In genomic region chr12:27331927-27332324, GRCh38 we compare ENCODE assay signal across 8 cellular contexts. TPM values are rescaled to one million over a fixed set of nuclear protein-coding genes. Genes with fewer than 3 reads are reported as not detected.
A peak's percentile ranks its signal among the peaks of the same experiment; 100 is the strongest.
DNase-seq lines count a peak whose midpoint lies in the region; ATAC-seq and TF ChIP-seq lines count a peak whose summit lies in the region.

No MANE protein-coding gene starts in this region.

- peaks cover 56% of the 10 kb centered on the region for H3K4me1 Mint-ChIP-seq in activated CD4-positive, alpha-beta T cell treated with anti-CD3 and anti-CD28 coated beads, Interleukin-2, amount 10 ng/mL, durations not matched to agents 24 days and 14 days
- H3K4me1 Mint-ChIP-seq in WTC11, result peaks cover 19% of the 10 kb centered on the region
- H3K4me1 Mint-ChIP-seq in stimulated activated naive CD8-positive, alpha-beta T cell treated with anti-CD3 and anti-CD28 coated beads, Interleukin-15, amount 100 ng/mL, for 72 hours, result peaks cover 49% of the 10 kb centered on the region

- intact Hi-C loops in activated CD4-positive, alpha-beta T cell treated with anti-CD3 and anti-CD28 coated beads, Interleukin-2, amount 10 ng/mL, durations not matched to agents 24 days and 14 days (cut with micrococcal nuclease), result loop anchor here (2.0 to 5.0 kb wide), 9 partner anchors 50 to 1770 kb away; partner anchors contain the start of genes FGFR1OP2, MRPS35 and PPFIBP1

- peak overlapping the region; percentile 80 for H3K4me3 ChIP-seq in fibroblast of the aortic adventitia (ENCODE audit: low read depth, low read length)

- no peaks in the 10 kb centered on the region for H3K27me3 Mint-ChIP-seq in activated CD4-positive, alpha-beta T cell treated with anti-CD3 and anti-CD28 coated beads, Interleukin-2, amount 10 ng/mL, durations not matched to agents 24 days and 14 days
- peaks cover 33% of the 10 kb centered on the region for H3K27me3 Mint-ChIP-seq in WTC11 (ENCODE audit: low read depth)
- H3K27me3 Mint-ChIP-seq in stimulated activated naive CD8-positive, alpha-beta T cell treated with anti-CD3 and anti-CD28 coated beads, Interleukin-15, amount 100 ng/mL, for 72 hours, result peaks cover 36% of the 10 kb centered on the region

- no peaks in the 10 kb centered on the region for H3K9me3 Mint-ChIP-seq in activated CD4-positive, alpha-beta T cell treated with anti-CD3 and anti-CD28 coated beads, Interleukin-2, amount 10 ng/mL, durations not matched to agents 24 days and 14 days
- H3K9me3 Mint-ChIP-seq in WTC11, result no peaks in the 10 kb centered on the region
- H3K9me3 Mint-ChIP-seq in stimulated activated naive CD8-positive, alpha-beta T cell treated with anti-CD3 and anti-CD28 coated beads, Interleukin-15, amount 100 ng/mL, for 72 hours, result no peaks in the 10 kb centered on the region

- H3K27ac Mint-ChIP-seq in activated CD4-positive, alpha-beta T cell treated with anti-CD3 and anti-CD28 coated beads, Interleukin-2, amount 10 ng/mL, durations not matched to agents 24 days and 14 days, result peak overlapping the region; percentile 91
- H3K27ac Mint-ChIP-seq in WTC11, result no peak overlapping the region
- H3K27ac Mint-ChIP-seq in stimulated activated naive CD8-positive, alpha-beta T cell treated with anti-CD3 and anti-CD28 coated beads, Interleukin-15, amount 100 ng/mL, for 72 hours, result peak overlapping the region; percentile 43 to 92

- peaks cover 9% of the 10 kb centered on the region for H3K36me3 Mint-ChIP-seq in activated CD4-positive, alpha-beta T cell treated with anti-CD3 and anti-CD28 coated beads, Interleukin-2, amount 10 ng/mL, durations not matched to agents 24 days and 14 days (ENCODE audit: low read depth)
- no peaks in the 10 kb centered on the region for H3K36me3 Mint-ChIP-seq in WTC11

- TF ChIP-seq CTCF in WTC11 (IDR thresholded peaks at IDR 0.05), result no peak
- no peak for TF ChIP-seq CTCF in fibroblast of the aortic adventitia (IDR thresholded peaks at IDR 0.05; ENCODE audit: insufficient read depth, low read length)

- peak overlapping the region; percentile 95 for H3K4me3 Mint-ChIP-seq in activated CD4-positive, alpha-beta T cell treated with anti-CD3 and anti-CD28 coated beads, Interleukin-2, amount 10 ng/mL, durations not matched to agents 24 days and 14 days
- H3K4me3 Mint-ChIP-seq in WTC11, result peak overlapping the region; percentile 76
- H3K4me3 Mint-ChIP-seq in stimulated activated naive CD8-positive, alpha-beta T cell treated with anti-CD3 and anti-CD28 coated beads, Interleukin-15, amount 100 ng/mL, for 72 hours, result peak overlapping the region; percentile 82 to 90

- ATAC-seq in WTC11, result no peak
- ATAC-seq in stimulated activated naive CD8-positive, alpha-beta T cell treated with anti-CD3 and anti-CD28 coated beads, Interleukin-15, amount 100 ng/mL, for 72 hours, result peak; percentile 8
- ATAC-seq in HG02798 (IDR thresholded peaks at IDR 0.05; ENCODE audit: poor library complexity, unreplicated experiment), result no peak

- CTCF ChIA-PET in WTC11 (lab: Charles Lee), result no interaction called here

- POLR2A ChIA-PET in WTC11 (lab: Charles Lee), result interaction anchor here (1.4 kb wide), 1 partner anchor 193 kb away, joined by 4 read pairs; the partner anchor contains the start of gene PPFIBP1

- DNase-seq in activated CD4-positive, alpha-beta T cell treated with anti-CD3 and anti-CD28 coated beads, Interleukin-2, amount 10 ng/mL, durations not matched to agents 24 days and 14 days, result peak; percentile 62
- DNase-seq in activated CD4-positive, alpha-beta T cell treated with anti-CD3 and anti-CD28 coated beads for 1 hour, result no peak
- DNase-seq in WTC11 (ENCODE audit: low spot score) (no peak), fibroblast of the aortic adventitia (ENCODE audit: low read depth) (peak; percentile 25), occipital lobe (lab: John Stamatoyannopoulos, UW) (no peak), HPDE6-E6E7 (ENCODE audit: extremely low spot score) (no peak)
- peak; percentile 13 to 24 for DNase-seq in stimulated activated naive CD8-positive, alpha-beta T cell treated with anti-CD3 and anti-CD28 coated beads, Interleukin-15, amount 100 ng/mL, for 72 hours

TF ChIP-seq in WTC11, 78 proteins besides CTCF, POLR2A, EP300 and RAD21:
- TF ChIP-seq NR2C2 (CRISPR knock-in tag; IDR thresholded peaks at IDR 0.05) (no peak), TEAD4 (CRISPR knock-in tag; IDR thresholded peaks at IDR 0.05) (no peak), GABPB1 (CRISPR knock-in tag; IDR thresholded peaks at IDR 0.05) (0 out of 2 replicates have a peak, but pooled peaks have one; percentile 16)
TF ChIP-seq in WTC11: peak in this region for 1.

RNA-seq across cellular contexts. Expression of gene BMAL2, which starts 0.7 kb away (rescaled TPM):
- total RNA-seq in activated CD4-positive, alpha-beta T cell treated with anti-CD3 and anti-CD28 coated beads, Interleukin-2, amount 10 ng/mL, durations not matched to agents 24 days and 14 days, result 55.9 and 58.8 TPM in 2 replicates
- 11.1 to 16.2 TPM (median 13.6 TPM) in 3 replicates for total RNA-seq in WTC11 (2021)
- total RNA-seq in fibroblast of the aortic adventitia (ENCODE audit: low replicate concordance), result 2.8 and 44.5 TPM in 2 replicates
- 62.2 TPM for total RNA-seq in occipital lobe

Comparison
In these comparisons a context has a peak if more than half of its experiments do, and no peak if none do; other contexts are left out.
1. DNase-seq: peak in activated CD4-positive, alpha-beta T cell treated with anti-CD3 and anti-CD28 coated beads, Interleukin-2, amount 10 ng/mL, durations not matched to agents 24 days and 14 days (single experiment), fibroblast of the aortic adventitia (single experiment) and stimulated activated naive CD8-positive, alpha-beta T cell treated with anti-CD3 and anti-CD28 coated beads, Interleukin-15, amount 100 ng/mL, for 72 hours (2 of 2); none in activated CD4-positive, alpha-beta T cell treated with anti-CD3 and anti-CD28 coated beads for 1 hour (single experiment), WTC11 (single experiment), occipital lobe (single experiment) and HPDE6-E6E7 (single experiment).
2. Peak in every context shown above with its lines, with median percentiles within 50 percentile points of each other: H3K4me3 Mint-ChIP-seq.